8 cellular contexts compared by ENCODE assay signal in the genomic region with DNA sequence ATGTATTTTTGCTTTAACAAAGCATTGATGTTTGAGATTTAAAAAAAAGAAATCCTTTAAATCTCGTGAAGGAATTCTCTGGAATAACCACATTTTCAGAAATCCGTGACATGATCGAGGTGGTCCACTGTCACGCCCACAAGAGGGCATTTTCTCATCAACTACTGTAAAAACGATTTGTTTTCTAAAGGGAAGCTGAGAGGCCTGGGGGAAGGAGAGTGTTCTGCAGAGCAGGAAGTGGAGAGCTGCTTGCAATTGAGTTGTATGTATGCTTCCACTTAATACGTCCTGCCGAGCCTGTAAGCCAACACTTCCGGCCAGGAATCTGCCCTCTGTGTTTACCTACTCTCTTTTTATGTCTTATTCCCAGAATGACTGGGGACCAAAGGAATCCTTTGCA. TPM values are rescaled to one million over a fixed set of nuclear protein-coding genes. Genes with fewer than 3 reads are reported as not detected.
DNase-seq lines count a peak whose midpoint lies in the region; ATAC-seq and TF ChIP-seq lines count a peak whose summit lies in the region.

No MANE protein-coding gene starts in this region.

- H3K4me3 ChIP-seq in lung: no peak overlapping the region

- no peaks in the 10 kb centered on the region for H3K9me3 ChIP-seq in lung (ENCODE audit: control insufficient read depth in 2 of 2, insufficient read depth in 1 of 2, low read length in 1 of 2)

- H3K27ac Mint-ChIP-seq in Calu3 (ENCODE audit: unreplicated experiment): peak overlapping the region; percentile 5
- H3K27ac Mint-ChIP-seq in activated CD4-positive, alpha-beta memory T cell treated with anti-CD3 and anti-CD28 coated beads for 36 hours: no peak overlapping the region

- H3K27me3 Mint-ChIP-seq in Calu3 (ENCODE audit: unreplicated experiment): no peaks in the 10 kb centered on the region
- H3K27me3 Mint-ChIP-seq in activated CD4-positive, alpha-beta memory T cell treated with anti-CD3 and anti-CD28 coated beads for 36 hours: peaks cover 3% of the 10 kb centered on the region

- no peak for TF ChIP-seq CTCF in Calu3 (IDR thresholded peaks at IDR 0.05; ENCODE audit: unreplicated experiment)
- no peak for TF ChIP-seq CTCF in lung (IDR thresholded peaks at IDR 0.05; ENCODE audit: control extremely low read depth, extremely low read depth)

- peaks cover 0 to 3% of the 10 kb centered on the region in 2 donors for H3K4me1 ChIP-seq in lung (ENCODE audit: control insufficient read depth in 2 of 2, insufficient read depth in 2 of 2, low read length in 2 of 2)

- CTCF ChIA-PET in Calu3 (lab: Charles Lee): interaction anchor here (0.6 kb wide), 1 partner anchor 37 kb away, joined by 4 read pairs; no protein-coding TSS in a partner anchor
- CTCF ChIA-PET in activated CD4-positive, alpha-beta memory T cell treated with anti-CD3 and anti-CD28 coated beads for 36 hours (lab: Charles Lee): no interaction called here

- POLR2A ChIA-PET in activated CD4-positive, alpha-beta memory T cell treated with anti-CD3 and anti-CD28 coated beads for 36 hours (lab: Charles Lee): no interaction called here

- H3K36me3 Mint-ChIP-seq in Calu3 (ENCODE audit: insufficient read depth, unreplicated experiment): peaks cover 5% of the 10 kb centered on the region
- H3K36me3 Mint-ChIP-seq in activated CD4-positive, alpha-beta memory T cell treated with anti-CD3 and anti-CD28 coated beads for 36 hours: no peaks in the 10 kb centered on the region

- ATAC-seq in GM19463 (IDR thresholded peaks at IDR 0.05; ENCODE audit: unreplicated experiment): peak; percentile 50
- peak; percentile 39 for ATAC-seq in HG03558 (IDR thresholded peaks at IDR 0.05; ENCODE audit: extremely low read depth, unreplicated experiment)
- ATAC-seq in lung (ENCODE audit: insufficient read depth, low FRiP score): peak; percentile 54

- H3K4me1 Mint-ChIP-seq in Calu3 (ENCODE audit: low read depth, unreplicated experiment): peaks cover 31% of the 10 kb centered on the region
- H3K4me1 Mint-ChIP-seq in activated CD4-positive, alpha-beta memory T cell treated with anti-CD3 and anti-CD28 coated beads for 36 hours (ENCODE audit: low read depth): no peaks in the 10 kb centered on the region

- DNase-seq in Calu3 (peak; percentile 36), NOMO-1 (lab: John Stamatoyannopoulos, UW; ENCODE audit: unreplicated experiment in 2 of 2) (peak; percentile 61 to 64), dedifferentiated amniotic fluid mesenchymal stem cell (ENCODE audit: extremely low spot score) (peak; percentile 72), lung (ENCODE audit: low spot score) (peak; percentile 45), NCI-H1930 (lab: John Stamatoyannopoulos, UW) (no peak)
- no peak for DNase-seq in activated CD4-positive, alpha-beta memory T cell treated with anti-CD3 and anti-CD28 coated beads for 36 hours

- BruUV-seq in Calu3 (replicated peaks; lab: Mats Ljungman, UMichigan): no TSS peak

- no peaks in the 10 kb centered on the region for H3K36me3 ChIP-seq in lung (ENCODE audit: control insufficient read depth in 2 of 2, insufficient read depth in 2 of 2, low read length in 2 of 2)

- intact Hi-C loops in Calu3 (cut with micrococcal nuclease; ENCODE audit: unreplicated experiment): loop anchor here (10.0 kb wide), 1 partner anchor 350 kb away; no protein-coding TSS in a partner anchor
- intact Hi-C loops in activated CD4-positive, alpha-beta memory T cell treated with anti-CD3 and anti-CD28 coated beads for 36 hours (cut with micrococcal nuclease): no loop called here

- 0 to 3% methylated on average over 8 of the region's 8 CpGs for WGBS in lung, 2 donors

- peak overlapping the region in 1 of 2 donors; percentile 39 for H3K27ac ChIP-seq in lung (ENCODE audit: low read depth in 1 of 2, low read length in 1 of 2)

- no peaks in the 10 kb centered on the region for H3K27me3 ChIP-seq in lung (ENCODE audit: control insufficient read depth, insufficient read depth)

- no peaks in the 10 kb centered on the region for H3K9me3 Mint-ChIP-seq in Calu3 (ENCODE audit: low read depth, unreplicated experiment)
- no peaks in the 10 kb centered on the region for H3K9me3 Mint-ChIP-seq in activated CD4-positive, alpha-beta memory T cell treated with anti-CD3 and anti-CD28 coated beads for 36 hours

- peak overlapping the region; percentile 49 for H3K4me3 Mint-ChIP-seq in Calu3 (ENCODE audit: low read depth, unreplicated experiment)
- no peak overlapping the region for H3K4me3 Mint-ChIP-seq in activated CD4-positive, alpha-beta memory T cell treated with anti-CD3 and anti-CD28 coated beads for 36 hours

RNA-seq across cellular contexts. Expression of a gene that starts 19.4 kb away (rescaled TPM):
- total RNA-seq in Calu3 (2022): 11.9 and 12.4 TPM in 2 replicates
- total RNA-seq in lung: 10 to 100 TPM in 1 of 2 donors, 1 to 10 TPM in 1; 2.7 to 16.2 TPM
- polyA plus RNA-seq in lung: 1 to 10 TPM; 3.1 to 3.8 TPM
- under 1 TPM; 0.88 to 0.99 TPM for total RNA-seq in activated CD4-positive, alpha-beta memory T cell treated with anti-CD3 and anti-CD28 coated beads for 36 hours

Comparison
In these comparisons a context has a peak if more than half of its experiments do, and no peak if none do; other contexts are left out.
1. DNase-seq: peak in Calu3 (single experiment), NOMO-1 (2 of 2), dedifferentiated amniotic fluid mesenchymal stem cell (single experiment) and lung (single experiment); none in activated CD4-positive, alpha-beta memory T cell treated with anti-CD3 and anti-CD28 coated beads for 36 hours (single experiment) and NCI-H1930 (0 of 2).
2. Peak in every context shown above with its lines, with median percentiles within 50 percentile points of each other: ATAC-seq.